In genomic region chr10:89281606-89282395, GRCh38 we compare ENCODE assay signal across 17 cellular contexts. TPM values are rescaled to one million over a fixed set of nuclear protein-coding genes. Genes with fewer than 3 reads are reported as not detected.
DNase-seq lines count a peak whose midpoint lies in the region; ATAC-seq, FAIRE-seq and TF ChIP-seq lines count a peak whose summit lies in the region.
"Had no signal": no experiment of that assay in that cellular context is flagged by ENCODE, and none has a peak within 500 bp of the region (broad histone marks: within the 10 kb centered on the region; RNA-seq: fewer than 3 reads in every experiment).

No MANE protein-coding gene starts in this region.

- H3K9me3 Mint-ChIP-seq in activated CD4-positive, alpha-beta T cell treated with anti-CD3 and anti-CD28 coated beads, Interleukin-2, amount 10 ng/mL, durations not matched to agents 24 days and 14 days = no peaks in the 10 kb centered on the region

- H3F3A ChIP-seq in GM23248 (ENCODE audit: insufficient read depth) = peaks cover 68% of the 10 kb centered on the region

- no peaks in the 10 kb centered on the region for H3K9me3 ChIP-seq in GM23248 (ENCODE audit: low read depth)
- H3K9me3 ChIP-seq in small intestine (ENCODE audit: control insufficient read depth, low read depth) = no peaks in the 10 kb centered on the region
- H3K9me3 ChIP-seq: right atrium auricular region had no signal

- ATAC-seq in SK-N-SH treated with all-trans-retinoic acid at 6 μM for 48 hours = no peak
- ATAC-seq in left ventricle myocardium superior = no peak
- ATAC-seq: activated CD8-positive, alpha-beta memory T cell treated with anti-CD3 and anti-CD28 coated beads, Interleukin-2, amount 10 ng/mL, durations not matched to agents 7 days and 5 days; stimulated activated naive CD8-positive, alpha-beta T cell treated with anti-CD3 and anti-CD28 coated beads, Interleukin-15, Interleukin-2, amounts not matched to agents 100 U/mL and 50 U/mL, for 24 hours had no signal

- no peaks in the 10 kb centered on the region for H3K27me3 ChIP-seq in GM23248 (replicated peaks; ENCODE audit: insufficient read depth)
- no peaks in the 10 kb centered on the region for H3K27me3 ChIP-seq in small intestine (ENCODE audit: control insufficient read depth in 2 of 2, insufficient read depth in 2 of 2, low read length in 2 of 2)
- H3K27me3 ChIP-seq: right atrium auricular region had no signal

- WGBS in GM23248 (ENCODE audit: low coverage in 1 of 2, low lambda C conversion rate in 2 of 2, missing lambda C conversion rate in 2 of 2), 2 experiments = 65 to 67% methylated on average over 4 of the region's 4 CpGs
- 70 to 78% (median 71%) methylated on average over 4 of the region's 4 CpGs for WGBS in small intestine, 3 donors

- TF ChIP-seq CTCF in fibroblast of the aortic adventitia (IDR thresholded peaks at IDR 0.05; ENCODE audit: insufficient read depth, low read length) = no peak

- no peak overlapping the region for H3K4me3 Mint-ChIP-seq in activated CD4-positive, alpha-beta T cell treated with anti-CD3 and anti-CD28 coated beads, Interleukin-2, amount 10 ng/mL, durations not matched to agents 24 days and 14 days
- H3K4me3 Mint-ChIP-seq: activated CD8-positive, alpha-beta memory T cell treated with anti-CD3 and anti-CD28 coated beads, Interleukin-2, amount 10 ng/mL, durations not matched to agents 7 days and 5 days had no signal

- H3K9me2 ChIP-seq in GM23248 (ENCODE audit: insufficient read depth) = no peaks in the 10 kb centered on the region

- H3K27me3 Mint-ChIP-seq in activated CD4-positive, alpha-beta T cell treated with anti-CD3 and anti-CD28 coated beads, Interleukin-2, amount 10 ng/mL, durations not matched to agents 24 days and 14 days = peaks cover 39% of the 10 kb centered on the region

- H3K27ac Mint-ChIP-seq in activated CD4-positive, alpha-beta T cell treated with anti-CD3 and anti-CD28 coated beads, Interleukin-2, amount 10 ng/mL, durations not matched to agents 24 days and 14 days = no peak overlapping the region
- H3K27ac Mint-ChIP-seq: activated CD8-positive, alpha-beta memory T cell treated with anti-CD3 and anti-CD28 coated beads, Interleukin-2, amount 10 ng/mL, durations not matched to agents 7 days and 5 days had no signal

- no peaks in the 10 kb centered on the region for H3K36me3 Mint-ChIP-seq in activated CD4-positive, alpha-beta T cell treated with anti-CD3 and anti-CD28 coated beads, Interleukin-2, amount 10 ng/mL, durations not matched to agents 24 days and 14 days (ENCODE audit: low read depth)
- H3K36me3 Mint-ChIP-seq: activated CD8-positive, alpha-beta memory T cell treated with anti-CD3 and anti-CD28 coated beads, Interleukin-2, amount 10 ng/mL, durations not matched to agents 7 days and 5 days had no signal

- DNase-seq in GM23248 = no peak
- peak; percentile 57 for DNase-seq in fibroblast of the aortic adventitia (ENCODE audit: low read depth)
- DNase-seq in small intestine = peak; percentile 33
- no peak for DNase-seq in left ventricle myocardium superior
- no peak for DNase-seq in activated CD4-positive, alpha-beta T cell treated with anti-CD3 and anti-CD28 coated beads, Interleukin-2, amount 10 ng/mL, durations not matched to agents 24 days and 14 days
- DNase-seq in NCI-H2107 treated with DMSO at 0.1 percent for 48 hours (lab: John Stamatoyannopoulos, UW; ENCODE audit: unreplicated experiment) = no peak
- no peak for DNase-seq in NCI-H2227 (lab: John Stamatoyannopoulos, UW; ENCODE audit: unreplicated experiment)
- DNase-seq: activated CD8-positive, alpha-beta memory T cell treated with anti-CD3 and anti-CD28 coated beads, Interleukin-2, amount 10 ng/mL, durations not matched to agents 7 days and 5 days; AML-193; effector memory CD4-positive, alpha-beta T cell; hypothalamus; NCI-H1092 treated with DMSO at 0.1 percent for 48 hours; stimulated activated naive CD8-positive, alpha-beta T cell treated with anti-CD3 and anti-CD28 coated beads, Interleukin-15, Interleukin-2, amounts not matched to agents 100 U/mL and 50 U/mL, for 24 hours; T-helper 9 cell; trophoblast cell had no signal

- in situ Hi-C loops in GM23248 (cut with MboI) = no loop called here

- H3K4me2 ChIP-seq in GM23248 (ENCODE audit: unreplicated experiment) = peak overlapping the region; percentile 59

- H4K20me1 ChIP-seq in GM23248 (ENCODE audit: insufficient read depth) = no peaks in the 10 kb centered on the region

- no peak for FAIRE-seq in small intestine (lab: Jason Lieb, UNC)

- no peak overlapping the region for H2AFZ ChIP-seq in GM23248

- intact Hi-C loops in left ventricle myocardium superior (cut with micrococcal nuclease) = no loop called here
- intact Hi-C loops in activated CD4-positive, alpha-beta T cell treated with anti-CD3 and anti-CD28 coated beads, Interleukin-2, amount 10 ng/mL, durations not matched to agents 24 days and 14 days (cut with micrococcal nuclease) = no loop called here

- no peaks in the 10 kb centered on the region for H3K79me2 ChIP-seq in GM23248 (ENCODE audit: insufficient read depth)

- H3K4me1 Mint-ChIP-seq in activated CD4-positive, alpha-beta T cell treated with anti-CD3 and anti-CD28 coated beads, Interleukin-2, amount 10 ng/mL, durations not matched to agents 24 days and 14 days = no peaks in the 10 kb centered on the region
- H3K4me1 Mint-ChIP-seq: activated CD8-positive, alpha-beta memory T cell treated with anti-CD3 and anti-CD28 coated beads, Interleukin-2, amount 10 ng/mL, durations not matched to agents 7 days and 5 days had no signal

- H3K9ac ChIP-seq in GM23248 = no peak overlapping the region

- H3K27ac ChIP-seq in GM23248 (peak overlapping the region; percentile 5; the same call in 1 of the 2 replicates), small intestine (ENCODE audit: low read depth in 1 of 2, low read length in 1 of 2) (no peak overlapping the region)

- H3K4me1 ChIP-seq in GM23248 (ENCODE audit: insufficient read depth) (peaks cover 88% of the 10 kb centered on the region), small intestine (ENCODE audit: control insufficient read depth in 2 of 2, insufficient read depth in 1 of 2, low read depth in 1 of 2, low read length in 1 of 2) (peaks cover 0 to 6% of the 10 kb centered on the region in 2 donors)

- no peaks in the 10 kb centered on the region for H3K36me3 ChIP-seq in GM23248 (ENCODE audit: low read depth)
- H3K36me3 ChIP-seq in small intestine (ENCODE audit: control insufficient read depth in 2 of 2, insufficient read depth in 2 of 2, low read length in 2 of 2) = no peaks in the 10 kb centered on the region
- H3K36me3 ChIP-seq: right atrium auricular region had no signal

- H3K4me3 ChIP-seq in GM23248 = no peak overlapping the region
- H3K4me3 ChIP-seq in fibroblast of the aortic adventitia (ENCODE audit: low read depth, low read length) = no peak overlapping the region
- no peak overlapping the region for H3K4me3 ChIP-seq in small intestine (ENCODE audit: low read depth in 1 of 2, low read length in 2 of 2)
- H3K4me3 ChIP-seq: right atrium auricular region had no signal

TF ChIP-seq in SK-N-SH treated with all-trans-retinoic acid at 6 μM for 48 hours, 23 proteins besides CTCF, POLR2A, EP300 and RAD21 (continues in another document):
- TF ChIP-seq ZC3H10 (CRISPR knock-in tag; IDR thresholded peaks at IDR 0.05) (peak; percentile 48; the same call in 1 of the 2 replicates), TSHZ2 (CRISPR knock-in tag; IDR thresholded peaks at IDR 0.05) (no peak)

RNA-seq across cellular contexts. Expression of gene IFIT2, which starts 20.0 kb away (rescaled TPM):
- 3.5 and 7.0 TPM in 2 replicates for total RNA-seq in GM23248 (2014; rRNA removed; shearing (Covaris generic))
- polyA plus RNA-seq in GM23248 (2016; fragmentation: Nextera tagmentation; extraction: Ambion mirVana) (8.5 and 9.5 TPM in 2 replicates), small intestine (1 to 10 TPM; 4.2 to 4.9 (median 4.8) TPM)
- total RNA-seq in fibroblast of the aortic adventitia (ENCODE audit: low replicate concordance) (7.6 and 30.7 TPM in 2 replicates), left ventricle myocardium superior (7.0 TPM)
- 0.40 and 0.54 TPM in 2 replicates for total RNA-seq in activated CD4-positive, alpha-beta T cell treated with anti-CD3 and anti-CD28 coated beads, Interleukin-2, amount 10 ng/mL, durations not matched to agents 24 days and 14 days

RNA-seq across cellular contexts. Expression of gene LIPA, which starts 30.2 kb away (rescaled TPM):
- 109 and 113 TPM in 2 replicates for total RNA-seq in GM23248 (2014; rRNA removed; shearing (Covaris generic))
- polyA plus RNA-seq in GM23248 (2016; fragmentation: Nextera tagmentation; extraction: Ambion mirVana) = 134 and 137 TPM in 2 replicates
- 30.6 and 55.2 TPM in 2 replicates for total RNA-seq in fibroblast of the aortic adventitia (ENCODE audit: low replicate concordance)
- polyA plus RNA-seq in small intestine = 100 to 1,000 TPM in 1 of 3 donors, 10 to 100 TPM in 2; 68.1 to 103 (median 95.7) TPM
- total RNA-seq in left ventricle myocardium superior = 16.5 TPM
- total RNA-seq in activated CD4-positive, alpha-beta T cell treated with anti-CD3 and anti-CD28 coated beads, Interleukin-2, amount 10 ng/mL, durations not matched to agents 24 days and 14 days = 7.6 and 9.1 TPM in 2 replicates

RNA-seq across cellular contexts. Expression of gene IFIT3, which starts 46.0 kb away (rescaled TPM):
- 10.9 and 19.0 TPM in 2 replicates for total RNA-seq in GM23248 (2014; rRNA removed; shearing (Covaris generic))
- 10.4 and 10.6 TPM in 2 replicates for polyA plus RNA-seq in GM23248 (2016; fragmentation: Nextera tagmentation; extraction: Ambion mirVana)
- 23.1 and 88.3 TPM in 2 replicates for total RNA-seq in fibroblast of the aortic adventitia (ENCODE audit: low replicate concordance)
- polyA plus RNA-seq in small intestine = 10 to 100 TPM; 16.2 to 17.2 (median 16.6) TPM
- total RNA-seq in left ventricle myocardium superior = 8.8 TPM
- 0.83 and 1.0 TPM in 2 replicates for total RNA-seq in activated CD4-positive, alpha-beta T cell treated with anti-CD3 and anti-CD28 coated beads, Interleukin-2, amount 10 ng/mL, durations not matched to agents 24 days and 14 days

Comparison
In these comparisons a context has a peak if more than half of its experiments do, and no peak if none do; other contexts are left out.
1. DNase-seq: peak in fibroblast of the aortic adventitia (single experiment) and small intestine (single experiment); none in GM23248 (single experiment), left ventricle myocardium superior (single experiment), activated CD4-positive, alpha-beta T cell treated with anti-CD3 and anti-CD28 coated beads, Interleukin-2, amount 10 ng/mL, durations not matched to agents 24 days and 14 days (single experiment), NCI-H2107 treated with DMSO at 0.1 percent for 48 hours (single experiment) and NCI-H2227 (single experiment).